8 cellular contexts compared by ENCODE assay signal in the genomic region with DNA sequence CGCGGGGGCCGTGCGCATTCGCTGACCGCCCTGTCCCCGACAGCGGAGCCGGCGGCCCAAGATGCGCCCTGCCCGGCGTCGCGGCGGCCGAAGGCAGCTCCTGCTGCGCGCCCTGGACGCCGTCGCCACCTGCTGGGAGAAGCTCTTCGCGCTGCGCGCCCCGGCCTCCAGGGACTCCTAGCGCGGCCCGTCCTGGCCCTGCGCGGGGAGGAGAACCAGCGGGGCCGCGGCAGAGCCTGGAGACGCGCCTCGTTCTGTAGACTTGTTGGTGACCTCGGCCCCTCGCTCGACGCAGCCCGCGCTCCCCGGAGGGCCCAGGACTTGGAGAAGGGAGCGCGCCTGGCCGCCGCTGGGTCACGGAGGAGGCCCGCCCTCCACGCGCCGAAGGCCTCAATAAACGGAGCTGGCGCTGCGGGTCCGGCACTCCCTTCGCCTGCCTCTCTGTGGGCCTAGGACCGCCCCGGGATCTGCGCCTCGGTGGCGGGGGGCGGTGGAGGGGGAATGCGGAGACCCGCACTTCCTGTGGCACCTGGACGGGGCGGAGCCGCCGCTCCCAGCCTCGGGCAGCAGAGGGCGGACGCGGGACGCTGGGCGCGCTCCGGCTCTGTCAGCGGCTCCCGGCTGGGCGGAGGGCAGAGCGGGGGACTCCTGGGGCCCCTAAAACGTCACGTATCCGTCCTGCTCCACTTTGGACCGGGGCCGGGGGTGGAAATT. TPM values are rescaled to one million over a fixed set of nuclear protein-coding genes. Genes with fewer than 3 reads are reported as not detected.
DNase-seq lines count a peak whose midpoint lies in the region; ATAC-seq, FAIRE-seq and TF ChIP-seq lines count a peak whose summit lies in the region.

No MANE protein-coding gene starts in this region.

- peaks cover 30% of the 10 kb centered on the region for H3F3A ChIP-seq in PC-9 (ENCODE audit: insufficient read depth, low read depth)

- under 1% methylated on average over 88 of the region's 88 CpGs for WGBS in thymus

- H3K4me3 ChIP-seq in BJ (ENCODE audit: low read depth, low read length) (peak overlapping the region; percentile 45), PC-9 (peak overlapping the region; percentile 96), fibroblast of the aortic adventitia (ENCODE audit: low read depth, low read length) (peak overlapping the region; percentile 48), thymus (ENCODE audit: low read length) (peak overlapping the region; percentile 58)

- H3K27ac ChIP-seq in PC-9: no peak overlapping the region
- H3K27ac ChIP-seq in thymus (ENCODE audit: low read depth): peak overlapping the region; percentile 76

- peak; percentile 60 for TF ChIP-seq CTCF in BJ (IDR thresholded peaks at IDR 0.05; ENCODE audit: insufficient read depth, low read depth, low read length)
- peak; percentile 86 for TF ChIP-seq CTCF in PC-9 (conservative IDR thresholded peaks at IDR 0.05)
- TF ChIP-seq CTCF in fibroblast of the aortic adventitia (IDR thresholded peaks at IDR 0.05; ENCODE audit: insufficient read depth, low read length): peak; percentile 56
- TF ChIP-seq CTCF in omental fat pad (IDR thresholded peaks at IDR 0.05): peak in 1 of 3 donors; percentile 16

- H3K4me3 Mint-ChIP-seq in activated T-cell treated with anti-CD3 and anti-CD28 coated beads, Interleukin-2, amount 50 U/mL, for 4 hours: peak overlapping the region; percentile 71

- no peak for FAIRE-seq in GM19239 (lab: Jason Lieb, UNC)

- no peaks in the 10 kb centered on the region for H3K9me2 ChIP-seq in PC-9 (ENCODE audit: insufficient read depth)

- CTCF ChIA-PET in BJ (lab: Yijun Ruan, JAX): interaction anchor here (0.5 to 5.0 kb wide), 24 partner anchors 9 to 541 kb away, joined by 3 to 76 read pairs (median 4); a partner anchor contains a TSS
- CTCF ChIA-PET in PC-9 (lab: Charles Lee): interaction anchor here (0.7 to 1.6 kb wide), 9 partner anchors 16 to 501 kb away, joined by 3 to 8 read pairs (median 5); no protein-coding TSS in a partner anchor

- no peaks in the 10 kb centered on the region for H3K9me3 Mint-ChIP-seq in activated T-cell treated with anti-CD3 and anti-CD28 coated beads, Interleukin-2, amount 50 U/mL, for 4 hours

- intact Hi-C loops in PC-9 (cut with micrococcal nuclease; ENCODE audit: unreplicated experiment): loop anchor here (1.0 to 2.0 kb wide), 3 partner anchors 16 to 82 kb away; a partner anchor contains a TSS

- H2AFZ ChIP-seq in PC-9: peak overlapping the region; percentile 97

- H3K27me3 Mint-ChIP-seq in activated T-cell treated with anti-CD3 and anti-CD28 coated beads, Interleukin-2, amount 50 U/mL, for 4 hours (ENCODE audit: low read depth): no peaks in the 10 kb centered on the region

- peaks cover 13% of the 10 kb centered on the region; the same call in 1 of the 2 replicates for H3K4me1 ChIP-seq in PC-9 (replicated peaks; ENCODE audit: insufficient read depth)
- H3K4me1 ChIP-seq in thymus (ENCODE audit: control insufficient read depth, insufficient read depth, low read length): peaks cover 28% of the 10 kb centered on the region

- peak; percentile 75 to 79 for ATAC-seq in activated T-cell treated with anti-CD3 and anti-CD28 coated beads, Interleukin-2, amount 50 U/mL, for 4 hours
- peak; percentile 76 for ATAC-seq in omental fat pad (ENCODE audit: low FRiP score)

- H3K36me3 ChIP-seq in BJ (ENCODE audit: control insufficient read depth, insufficient read depth, low read length) (peaks cover 1% of the 10 kb centered on the region), PC-9 (ENCODE audit: low read depth) (no peaks in the 10 kb centered on the region), thymus (ENCODE audit: control insufficient read depth, insufficient read depth) (peaks cover 10% of the 10 kb centered on the region)

- peaks cover 61% of the 10 kb centered on the region for H3K4me1 Mint-ChIP-seq in activated T-cell treated with anti-CD3 and anti-CD28 coated beads, Interleukin-2, amount 50 U/mL, for 4 hours (ENCODE audit: low read depth)

- peaks cover 21% of the 10 kb centered on the region for H3K27me3 ChIP-seq in BJ (ENCODE audit: control insufficient read depth, insufficient read depth, low read length)
- peaks cover 20% of the 10 kb centered on the region; the same call in 1 of the 2 replicates for H3K27me3 ChIP-seq in PC-9 (ENCODE audit: insufficient read depth, low read depth)
- H3K27me3 ChIP-seq in thymus (ENCODE audit: control insufficient read depth, insufficient read depth): peaks cover 11% of the 10 kb centered on the region

- DNase-seq in BJ (ENCODE audit: low read depth) (no peak), GM19239 (ENCODE audit: insufficient read length, low spot score) (peak; percentile 92), HPDE6-E6E7 (ENCODE audit: extremely low spot score) (peak; percentile 88), PC-9 (peak; percentile 69 to 87), fibroblast of the aortic adventitia (ENCODE audit: low read depth) (peak; percentile 40), omental fat pad (ENCODE audit: low spot score) (no peak)
- peak; percentile 73 for DNase-seq in activated T-cell treated with anti-CD3 and anti-CD28 coated beads, Interleukin-2, amount 50 U/mL, for 4 hours

- POLR2A ChIA-PET in BJ (lab: Charles Lee): no interaction called here
- POLR2A ChIA-PET in PC-9 (lab: Charles Lee; ENCODE audit: unreplicated experiment): interaction anchor here (0.6 to 1.4 kb wide), 5 partner anchors 27 to 471 kb away, joined by 5 to 6 read pairs (median 5); a partner anchor contains a TSS

- BruUV-seq in PC-9 (replicated peaks; lab: Mats Ljungman, UMichigan): no TSS peak

- no peaks in the 10 kb centered on the region for H3K9me3 ChIP-seq in PC-9 (ENCODE audit: insufficient read depth, low read depth)
- H3K9me3 ChIP-seq in thymus (ENCODE audit: control insufficient read depth): no peaks in the 10 kb centered on the region

- peaks cover 2% of the 10 kb centered on the region for H3K36me3 Mint-ChIP-seq in activated T-cell treated with anti-CD3 and anti-CD28 coated beads, Interleukin-2, amount 50 U/mL, for 4 hours (ENCODE audit: insufficient read depth)

- H3K4me2 ChIP-seq in PC-9: peak overlapping the region; percentile 97

- H4K20me1 ChIP-seq in PC-9 (ENCODE audit: insufficient read depth): 0 out of 2 replicates have a peak, but pooled peaks cover 4% of the 10 kb centered on the region

- no peaks in the 10 kb centered on the region for H3K79me2 ChIP-seq in PC-9 (ENCODE audit: low read depth)

RNA-seq across cellular contexts. Expression of a gene that starts 2.8 kb away (rescaled TPM):
- 0.05 and 0.06 TPM in 2 replicates for polyA plus RNA-seq in BJ (2011; rRNA removed)
- polyA minus RNA-seq in BJ (2011; rRNA and poly(A)+ RNA removed): 0.26 and 0.38 TPM in 2 replicates
- total RNA-seq in PC-9 (2021): 3.8 and 6.4 TPM in 2 replicates
- 1 to 10 TPM; 2.6 to 3.9 (median 3.2) TPM for total RNA-seq in activated T-cell treated with anti-CD3 and anti-CD28 coated beads, Interleukin-2, amount 50 U/mL, for 4 hours
- total RNA-seq in fibroblast of the aortic adventitia (ENCODE audit: low replicate concordance): 1.6 and 2.1 TPM in 2 replicates
- 1 to 10 TPM in 1 of 4 donors, under 1 TPM in 3; 0.37 to 6.5 (median 0.68) TPM for total RNA-seq in omental fat pad
- 8.2 TPM for polyA plus RNA-seq in thymus

RNA-seq across cellular contexts. Expression of a gene that starts 10.7 kb away (rescaled TPM):
- polyA plus RNA-seq in BJ (2011; rRNA removed) (not detected in 2 replicates), thymus (17.2 TPM)
- not detected in 2 replicates for polyA minus RNA-seq in BJ (2011; rRNA and poly(A)+ RNA removed)
- total RNA-seq in PC-9 (2021) (0.83 TPM in 1 of 2 replicates, not detected in the other), fibroblast of the aortic adventitia (ENCODE audit: low replicate concordance) (0.57 TPM in 1 of 2 replicates, not detected in the other), omental fat pad (10 to 100 TPM in 1 of 4 donors, 1 to 10 TPM in 3; 2.9 to 16.7 (median 7.7) TPM)
- total RNA-seq in activated T-cell treated with anti-CD3 and anti-CD28 coated beads, Interleukin-2, amount 50 U/mL, for 4 hours: under 1 TPM; 0.13 to 0.24 (median 0.24) TPM

RNA-seq across cellular contexts. Expression of a gene that starts 24.3 kb away (rescaled TPM):
- polyA plus RNA-seq in BJ (2011; rRNA removed): 17.3 and 34.2 TPM in 2 replicates
- 21.5 and 24.3 TPM in 2 replicates for polyA minus RNA-seq in BJ (2011; rRNA and poly(A)+ RNA removed)
- total RNA-seq in PC-9 (2021): 100 and 156 TPM in 2 replicates
- 10 to 100 TPM; 10.5 to 17.3 (median 11.5) TPM for total RNA-seq in activated T-cell treated with anti-CD3 and anti-CD28 coated beads, Interleukin-2, amount 50 U/mL, for 4 hours
- 23.5 and 59.4 TPM in 2 replicates for total RNA-seq in fibroblast of the aortic adventitia (ENCODE audit: low replicate concordance)
- total RNA-seq in omental fat pad: 10 to 100 TPM; 20.5 to 34.8 (median 23.4) TPM
- polyA plus RNA-seq in thymus: 53.2 TPM

RNA-seq across cellular contexts. Expression of a gene that starts 40.6 kb away (rescaled TPM):
- polyA plus RNA-seq in BJ (2011; rRNA removed) (12.1 and 14.5 TPM in 2 replicates), thymus (27.2 TPM)
- polyA minus RNA-seq in BJ (2011; rRNA and poly(A)+ RNA removed): 9.0 and 11.9 TPM in 2 replicates
- total RNA-seq in PC-9 (2021) (33.3 and 39.2 TPM in 2 replicates), fibroblast of the aortic adventitia (ENCODE audit: low replicate concordance) (4.8 and 9.8 TPM in 2 replicates), omental fat pad (10 to 100 TPM; 14.0 to 45.1 (median 29.3) TPM)
- total RNA-seq in activated T-cell treated with anti-CD3 and anti-CD28 coated beads, Interleukin-2, amount 50 U/mL, for 4 hours: 10 to 100 TPM; 41.7 to 49.0 (median 47.0) TPM

RNA-seq across cellular contexts. Expression of a gene that starts 41.1 kb away (rescaled TPM):
- 0.66 and 0.97 TPM in 2 replicates for polyA plus RNA-seq in BJ (2011; rRNA removed)
- polyA minus RNA-seq in BJ (2011; rRNA and poly(A)+ RNA removed): 0.77 and 1.3 TPM in 2 replicates
- 1.5 and 2.7 TPM in 2 replicates for total RNA-seq in PC-9 (2021)
- total RNA-seq in activated T-cell treated with anti-CD3 and anti-CD28 coated beads, Interleukin-2, amount 50 U/mL, for 4 hours: under 1 TPM in 2 of 3 donors, not detected in 1; 0.05 to 0.11 TPM
- total RNA-seq in fibroblast of the aortic adventitia (ENCODE audit: low replicate concordance): 0.63 and 1.3 TPM in 2 replicates
- 1 to 10 TPM in 3 of 4 donors, under 1 TPM in 1; 0.96 to 4.4 (median 1.4) TPM for total RNA-seq in omental fat pad
- polyA plus RNA-seq in thymus: 1.1 TPM

Comparison
In these comparisons a context has a peak if more than half of its experiments do, and no peak if none do; other contexts are left out.
1. DNase-seq: peak in GM19239 (single experiment), HPDE6-E6E7 (single experiment), PC-9 (2 of 2), activated T-cell treated with anti-CD3 and anti-CD28 coated beads, Interleukin-2, amount 50 U/mL, for 4 hours (single experiment) and fibroblast of the aortic adventitia (single experiment); none in BJ (single experiment) and omental fat pad (single experiment).
2. H3K4me3 ChIP-seq: peak in every context shown above with its lines; median percentile 96 in PC-9; 58 in thymus; 48 in fibroblast of the aortic adventitia; 45 in BJ.